In genomic region chr10:86283466-86284287, GRCh38 we compare ENCODE assay signal across 14 cellular contexts.
"Had no signal": no experiment of that assay in that cellular context is flagged by ENCODE, and none has a peak within 500 bp of the region (broad histone marks: within the 10 kb centered on the region; RNA-seq: fewer than 3 reads in every experiment).

No MANE protein-coding gene starts in this region.

- H3K9me3 Mint-ChIP-seq: activated naive CD4-positive, alpha-beta T cell treated with anti-CD3 and anti-CD28 coated beads, Interleukin-2, amount 50 U/mL, for 72 hours; central memory CD8-positive, alpha-beta T cell had no signal

- H3K27me3 ChIP-seq: tibial nerve had no signal

- H3K36me3 ChIP-seq: tibial nerve had no signal

- H3K4me1 ChIP-seq: tibial nerve had no signal

- H3K27ac Mint-ChIP-seq: activated naive CD4-positive, alpha-beta T cell treated with anti-CD3 and anti-CD28 coated beads, Interleukin-2, amount 50 U/mL, for 72 hours; naive thymus-derived CD8-positive, alpha-beta T cell; stimulated activated naive B cell treated with anti-CD40 and anti-IgM and Interleukin-4, amounts not matched to agents 10 μg/mL and 1 μg/mL and 100 μg/mL, for 72 hours; T-cell had no signal

- H3K4me1 Mint-ChIP-seq: central memory CD8-positive, alpha-beta T cell; T-cell had no signal

- H3K27ac ChIP-seq: tibial nerve had no signal

- H3K4me3 ChIP-seq: mucosa of descending colon, tibial nerve had no signal

- H3K36me3 Mint-ChIP-seq: activated naive CD4-positive, alpha-beta T cell treated with anti-CD3 and anti-CD28 coated beads, Interleukin-2, amount 50 U/mL, for 72 hours; naive thymus-derived CD8-positive, alpha-beta T cell; stimulated activated naive B cell treated with anti-CD40 and anti-IgM and Interleukin-4, amounts not matched to agents 10 μg/mL and 1 μg/mL and 100 μg/mL, for 72 hours; T-cell had no signal

- DNase-seq: activated CD4-positive, alpha-beta T cell treated with anti-CD3 and anti-CD28 coated beads, Interleukin-2, amount 50 U/mL, for 1 hour; left colon; mucosa of descending colon; nucleus accumbens; stimulated activated CD4-positive, alpha-beta T cell treated with anti-CD3 and anti-CD28 coated beads, Interleukin-15, amount 100 ng/mL, for 24 hours; stimulated activated CD4-positive, alpha-beta T cell treated with anti-CD3 and anti-CD28 coated beads, Interleukin-4, amount 100 ng/mL, for 1 hour; stimulated activated naive B cell treated with anti-CD40 and anti-IgM and Interleukin-4, amounts not matched to agents 10 μg/mL and 1 μg/mL and 100 μg/mL, for 72 hours; T-cell; T-helper 9 cell had no signal

- ATAC-seq: activated CD4-positive, CD25-positive, alpha-beta regulatory T cell treated with anti-CD3 and anti-CD28 coated beads, Interleukin-2, amount 50 U/mL, for 24 hours; activated naive CD4-positive, alpha-beta T cell treated with anti-CD3 and anti-CD28 coated beads, Interleukin-2, amount 50 U/mL, for 72 hours; left colon; mucosa of descending colon; naive thymus-derived CD8-positive, alpha-beta T cell; stimulated activated naive B cell treated with anti-CD40 and anti-IgM and Interleukin-4, amounts not matched to agents 10 μg/mL and 1 μg/mL and 100 μg/mL, for 72 hours; T-cell had no signal

- H3K4me3 Mint-ChIP-seq: central memory CD8-positive, alpha-beta T cell; naive thymus-derived CD8-positive, alpha-beta T cell; stimulated activated naive B cell treated with anti-CD40 and anti-IgM and Interleukin-4, amounts not matched to agents 10 μg/mL and 1 μg/mL and 100 μg/mL, for 72 hours; T-cell had no signal
